17 cellular contexts compared by ENCODE assay signal in genomic region chr14:94707494-94707893, GRCh38.
DNase-seq lines count a peak whose midpoint lies in the region; ATAC-seq, FAIRE-seq and TF ChIP-seq lines count a peak whose summit lies in the region.
"Had no signal": no experiment of that assay in that cellular context is flagged by ENCODE, and none has a peak within 500 bp of the region (broad histone marks: within the 10 kb centered on the region; RNA-seq: fewer than 3 reads in every experiment).

No MANE protein-coding gene starts in this region.

- H2AK5ac ChIP-seq in H1 (ENCODE audit: low read depth, low read length): no peak overlapping the region

- TF ChIP-seq EP300 in H1 (IDR thresholded peaks at IDR 0.05; ENCODE audit: borderline replicate concordance in 1 of 2, low read depth in 2 of 2, low read length in 2 of 2): no peak

- no peak overlapping the region for H3K18ac ChIP-seq in H1 (ENCODE audit: extremely low read depth, low read length)

- intact Hi-C loops in kidney (cut with DNase I): no loop called here

- no peak overlapping the region for H3K9ac ChIP-seq in H1 (replicated peaks in 1 of 4; ENCODE audit: extremely low read depth in 1 of 4, low read depth in 3 of 4, low read length in 3 of 4)
- H3K9ac ChIP-seq in kidney (ENCODE audit: low read length in 2 of 2): no peak overlapping the region

- H3K27me3 ChIP-seq in H1 (replicated peaks in 1 of 4; ENCODE audit: control insufficient read depth in 3 of 4, extremely low read depth in 1 of 4, insufficient read depth in 3 of 4, low read length in 3 of 4): no peaks in the 10 kb centered on the region
- H3K27me3 ChIP-seq: upper lobe of left lung had no signal

- no peaks in the 10 kb centered on the region for H4K20me1 ChIP-seq in H1 (replicated peaks in 1 of 2; ENCODE audit: control insufficient read depth in 1 of 2, insufficient read depth in 2 of 2, low read length in 2 of 2)

- no peaks in the 10 kb centered on the region for H3K4me1 ChIP-seq in H1 (replicated peaks in 1 of 4; ENCODE audit: control insufficient read depth in 3 of 4, insufficient read depth in 4 of 4, low read length in 3 of 4)
- no peaks in the 10 kb centered on the region for H3K4me1 ChIP-seq in kidney (ENCODE audit: control insufficient read depth in 1 of 2, insufficient read depth in 1 of 2, low read depth in 1 of 2, low read length in 2 of 2)
- H3K4me1 ChIP-seq: upper lobe of left lung had no signal

- H3K23me2 ChIP-seq in H1 (ENCODE audit: low read depth, low read length): no peaks in the 10 kb centered on the region

- FAIRE-seq in H1 (lab: Jason Lieb, UNC) (peak; percentile 92), kidney (lab: Jason Lieb, UNC) (no peak)
- FAIRE-seq: colon had no signal

- peak overlapping the region; percentile 25 for H2AFZ ChIP-seq in H1 (ENCODE audit: low read length)

- H3K36me3 ChIP-seq in H1 (ENCODE audit: control insufficient read depth in 2 of 4, insufficient read depth in 4 of 4, low read length in 3 of 4) (no peaks in the 10 kb centered on the region), kidney (ENCODE audit: control insufficient read depth in 1 of 2, insufficient read depth in 2 of 2, low read length in 2 of 2) (no peaks in the 10 kb centered on the region)
- H3K36me3 ChIP-seq: upper lobe of left lung had no signal

- no peaks in the 10 kb centered on the region for H3K36me3 Mint-ChIP-seq in osteocyte (ENCODE audit: unreplicated experiment)
- H3K36me3 Mint-ChIP-seq: activated naive CD4-positive, alpha-beta T cell treated with anti-CD3 and anti-CD28 coated beads, Interleukin-2, amount 50 U/mL, for 72 hours had no signal

- H2BK20ac ChIP-seq in H1 (ENCODE audit: low read length): no peak overlapping the region

- H3K4ac ChIP-seq in H1 (replicated peaks; ENCODE audit: insufficient read length, low read depth, low read length): no peak overlapping the region

- no peaks in the 10 kb centered on the region for H3K79me1 ChIP-seq in H1 (ENCODE audit: low read depth, low read length)

- H2BK15ac ChIP-seq in H1 (ENCODE audit: low read length): no peak overlapping the region

- TF ChIP-seq POLR2A in NB4 (IDR thresholded peaks at IDR 0.05; ENCODE audit: extremely low read depth, insufficient read length) (no peak), H1 (IDR thresholded peaks at IDR 0.05; ENCODE audit: control extremely low read depth in 1 of 2, low read depth in 2 of 2, low read length in 2 of 2) (no peak)

- no peak overlapping the region for H3K14ac ChIP-seq in H1 (ENCODE audit: insufficient read length)

- H4K5ac ChIP-seq in H1 (ENCODE audit: insufficient read length, low read depth, low read length): no peak overlapping the region

- no peaks in the 10 kb centered on the region for H3K4me1 Mint-ChIP-seq in osteocyte (ENCODE audit: unreplicated experiment)
- H3K4me1 Mint-ChIP-seq: B cell had no signal

- no peak for ATAC-seq in omental fat pad (ENCODE audit: low FRiP score)
- ATAC-seq: activated naive CD4-positive, alpha-beta T cell treated with anti-CD3 and anti-CD28 coated beads, Interleukin-2, amount 50 U/mL, for 72 hours; mucosa of descending colon had no signal

- POLR2A ChIA-PET in H1 (lab: Charles Lee; ENCODE audit: partially characterized antibody): no interaction called here

- no peak overlapping the region for H4K8ac ChIP-seq in H1 (ENCODE audit: extremely low read depth, insufficient read depth, low read length)

- no peaks in the 10 kb centered on the region for H3K79me2 ChIP-seq in H1 (ENCODE audit: control insufficient read depth in 1 of 2, insufficient read depth in 2 of 2, low read length in 2 of 2)

- H2BK120ac ChIP-seq in H1 (replicated peaks; ENCODE audit: low read depth, low read length): no peak overlapping the region

- H3K27me3 Mint-ChIP-seq in osteocyte (ENCODE audit: unreplicated experiment): peaks cover 40% of the 10 kb centered on the region

- no peak overlapping the region for H3K4me3 Mint-ChIP-seq in osteocyte (ENCODE audit: unreplicated experiment)
- H3K4me3 Mint-ChIP-seq: activated T-helper 1 cell treated with anti-CD3 and anti-CD28 coated beads, Interleukin-12 subunit alpha, Interleukin-12 subunit beta, Interleukin-2, Interleukin-4 antibody, amounts not matched to agents 30 ng/mL and 10 ng/mL and 1 ng/mL, durations not matched to agents 14 hours and 24 hours and 36 hours; B cell had no signal

- WGBS in H1 (ENCODE audit: extremely low coverage in 1 of 2, insufficient coverage in 1 of 2, insufficient read length in 1 of 2, insufficient replicate concordance in 2 of 2, low coverage in 1 of 2, low lambda C conversion rate in 2 of 2, missing lambda C conversion rate in 1 of 2), 2 experiments: 41% methylated on average over 4 of the region's 4 CpGs; no CpG with 5 or more reads in 1 of the 2 experiments

- H3K4me2 ChIP-seq in H1 (ENCODE audit: insufficient read depth in 1 of 2, low read depth in 2 of 2, low read length in 2 of 2): no peak overlapping the region

- H2BK5ac ChIP-seq in H1 (ENCODE audit: low read depth, low read length): no peak overlapping the region

- CTCF ChIA-PET in H1 (lab: Charles Lee; ENCODE audit: partially characterized antibody): interaction anchor here (0.7 to 3.0 kb wide), 9 partner anchors 11 to 721 kb away, joined by 3 to 23 read pairs (median 3); no protein-coding TSS in a partner anchor

- H3K27ac Mint-ChIP-seq in osteocyte (ENCODE audit: unreplicated experiment): no peak overlapping the region
- H3K27ac Mint-ChIP-seq: activated naive CD4-positive, alpha-beta T cell treated with anti-CD3 and anti-CD28 coated beads, Interleukin-2, amount 50 U/mL, for 72 hours; activated T-helper 1 cell treated with anti-CD3 and anti-CD28 coated beads, Interleukin-12 subunit alpha, Interleukin-12 subunit beta, Interleukin-2, Interleukin-4 antibody, amounts not matched to agents 30 ng/mL and 10 ng/mL and 1 ng/mL, durations not matched to agents 14 hours and 24 hours and 36 hours; B cell had no signal

- TF ChIP-seq RAD21 in H1 (IDR thresholded peaks at IDR 0.05 in 1 of 2, conservative IDR thresholded peaks at IDR 0.05 in 1 of 2; ENCODE audit: low read depth in 2 of 2, low read length in 2 of 2): peak; percentile 45 to 51

- DNase-seq in NB4 (ENCODE audit: low read depth) (no peak), H1 (ENCODE audit: low read depth in 1 of 2, low spot score in 2 of 2) (peak in 1 of 2 experiments; percentile 54), osteocyte (ENCODE audit: extremely low spot score, unreplicated experiment) (no peak), NCI-H1436 (lab: John Stamatoyannopoulos, UW) (no peak), omental fat pad (ENCODE audit: low spot score) (no peak), kidney (no peak)
- DNase-seq: activated CD4-positive, alpha-beta T cell treated with anti-CD3 and anti-CD28 coated beads for 4 hours; mucosa of descending colon; NCI-H1105 treated with DMSO at 0.1 percent for 48 hours; NCI-H510A treated with DMSO at 0.1 percent for 48 hours; stimulated activated CD8-positive, alpha-beta memory T cell treated with anti-CD3 and anti-CD28 coated beads, Interleukin-4, amount 100 ng/mL, for 48 hours; upper lobe of left lung had no signal

- H3K56ac ChIP-seq in H1 (replicated peaks; ENCODE audit: insufficient read length, low read depth, low read length): no peak overlapping the region

- 0 out of 2 replicates have a peak, but pooled peaks have one; percentile 3 for TF ChIP-seq CTCF in GM12874 (IDR thresholded peaks at IDR 0.05; ENCODE audit: insufficient read depth, low read depth, low read length)
- TF ChIP-seq CTCF in NB4 (IDR thresholded peaks at IDR 0.05; ENCODE audit: low read depth, low read length): peak; percentile 14
- peak; percentile 35 to 70 (median 46); a peak in 3 of 4 replicates for TF ChIP-seq CTCF in H1 (IDR thresholded peaks at IDR 0.05; ENCODE audit: control extremely low read depth in 1 of 3, insufficient read depth in 1 of 3, low read depth in 1 of 3, low read length in 3 of 3)
- peak; percentile 22 for TF ChIP-seq CTCF in osteocyte (IDR thresholded peaks at IDR 0.05)
- TF ChIP-seq CTCF in omental fat pad (IDR thresholded peaks at IDR 0.05): no peak
- no peak for TF ChIP-seq CTCF in kidney (IDR thresholded peaks at IDR 0.05; ENCODE audit: borderline replicate concordance, extremely low read depth, insufficient read depth)

- no peaks in the 10 kb centered on the region for H3K9me3 Mint-ChIP-seq in osteocyte (ENCODE audit: unreplicated experiment)
- H3K9me3 Mint-ChIP-seq: activated naive CD4-positive, alpha-beta T cell treated with anti-CD3 and anti-CD28 coated beads, Interleukin-2, amount 50 U/mL, for 72 hours; activated T-helper 1 cell treated with anti-CD3 and anti-CD28 coated beads, Interleukin-12 subunit alpha, Interleukin-12 subunit beta, Interleukin-2, Interleukin-4 antibody, amounts not matched to agents 30 ng/mL and 10 ng/mL and 1 ng/mL, durations not matched to agents 14 hours and 24 hours and 36 hours had no signal

- H3K9me3 ChIP-seq in H1 (ENCODE audit: insufficient read depth in 2 of 2, low read depth in 1 of 2, low read length in 1 of 2) (no peaks in the 10 kb centered on the region), kidney (ENCODE audit: control insufficient read depth in 1 of 2, low read length in 2 of 2) (no peaks in the 10 kb centered on the region)
- H3K9me3 ChIP-seq: mucosa of descending colon, upper lobe of left lung had no signal

- H2BK12ac ChIP-seq in H1 (ENCODE audit: low read depth, low read length): no peak overlapping the region

- no peak overlapping the region for H4K91ac ChIP-seq in H1 (replicated peaks; ENCODE audit: insufficient read length, low read length)

- H3K23ac ChIP-seq in H1 (ENCODE audit: insufficient read length): no peak overlapping the region

- H3K4me3 ChIP-seq in NB4 (ENCODE audit: low read depth, low read length) (no peak overlapping the region), H1 (ENCODE audit: extremely low read depth in 1 of 4, insufficient read depth in 2 of 4, low read depth in 3 of 4, low read length in 4 of 4) (no peak overlapping the region), kidney (ENCODE audit: low read length in 2 of 2) (no peak overlapping the region)
- H3K4me3 ChIP-seq: mucosa of descending colon, upper lobe of left lung had no signal

- H3K27ac ChIP-seq in H1 (ENCODE audit: low read depth, low read length) (no peak overlapping the region), kidney (ENCODE audit: low read depth in 2 of 2, low read length in 2 of 2) (no peak overlapping the region)
- H3K27ac ChIP-seq: upper lobe of left lung had no signal

TF ChIP-seq in H1, 55 proteins besides CTCF, POLR2A, EP300 and RAD21 (continues in another document):
- TF ChIP-seq JUND (IDR thresholded peaks at IDR 0.05; ENCODE audit: low read length): no peak
- TF ChIP-seq SP1 (IDR thresholded peaks at IDR 0.05; ENCODE audit: low read depth, low read length): peak; percentile 85
- TF ChIP-seq NANOG (IDR thresholded peaks at IDR 0.05; ENCODE audit: insufficient read depth, low read depth, low read length, poor library complexity, severe bottlenecking): no peak
- TF ChIP-seq SUZ12 (IDR thresholded peaks at IDR 0.05; ENCODE audit: low read length): no peak
- no peak for TF ChIP-seq EGR1 (IDR thresholded peaks at IDR 0.05; ENCODE audit: borderline replicate concordance, low read depth, low read length)
- no peak for TF ChIP-seq POU5F1 (IDR thresholded peaks at IDR 0.05; ENCODE audit: low read depth, low read length)
- TF ChIP-seq MAX (IDR thresholded peaks at IDR 0.05): peak; percentile 41; the same call in 1 of the 2 replicates

Comparison
In these comparisons a context has a peak if more than half of its experiments do, and no peak if none do; other contexts are left out.
1. CTCF ChIP-seq: peak in GM12874 (single experiment), NB4 (single experiment), H1 (3 of 3) and osteocyte (single experiment); none in omental fat pad (0 of 3) and kidney (single experiment).